Comparison of ENCODE assay signal across 26 cellular contexts in the genomic region with DNA sequence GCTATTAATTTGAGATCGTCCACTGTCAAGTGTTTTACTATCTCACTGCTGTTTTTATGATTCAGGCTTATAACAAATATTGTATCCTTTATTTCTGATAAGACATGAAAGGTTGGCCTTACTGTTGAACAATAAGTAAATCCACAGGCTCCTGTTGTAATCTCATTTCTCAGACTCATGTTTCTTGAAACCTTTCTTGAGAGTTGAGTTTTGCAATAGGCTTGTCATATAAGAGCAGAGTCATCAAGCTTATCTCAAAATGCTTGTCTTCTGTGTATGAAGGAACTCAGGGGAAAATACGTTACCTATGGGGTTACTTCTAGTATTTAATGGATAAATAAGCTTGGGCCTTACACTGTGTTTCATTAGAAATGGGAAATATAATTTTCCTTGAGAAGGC. TPM values are rescaled to one million over a fixed set of nuclear protein-coding genes. Genes with fewer than 3 reads are reported as not detected.
"Had no signal": no experiment of that assay in that cellular context is flagged by ENCODE, and none has a peak within 500 bp of the region (broad histone marks: within the 10 kb centered on the region; RNA-seq: fewer than 3 reads in every experiment).

No MANE protein-coding gene starts in this region.

- H3K36me3 ChIP-seq: colonic mucosa, gastrocnemius medialis, neural progenitor cell, ovary, right atrium auricular region, sigmoid colon had no signal

- H3K9me3 ChIP-seq: colonic mucosa, gastrocnemius medialis, ovary, right atrium auricular region, sigmoid colon, stomach had no signal

- H3K27me3 ChIP-seq: colonic mucosa, ovary, right atrium auricular region had no signal

- H3K27ac ChIP-seq: colonic mucosa, gastrocnemius medialis, neural progenitor cell, ovary, right atrium auricular region, sigmoid colon, stomach had no signal

- DNase-seq: colonic mucosa; dermis blood vessel endothelial cell; gastrocnemius medialis; immature natural killer cell; kidney; left cardiac atrium; left ventricle myocardium superior; mesenchymal stem cell; midbrain; nucleus accumbens; ovary; sigmoid colon; small intestine; stimulated activated CD4-positive, alpha-beta T cell treated with anti-CD3 and anti-CD28 coated beads, Interleukin-12 subunit alpha, Interleukin-12 subunit beta, amount 100 ng/mL, for 4 hours; stimulated activated naive CD4-positive, alpha-beta T cell; stomach; substantia nigra had no signal

- H3K4me1 ChIP-seq: colonic mucosa, gastrocnemius medialis, neural progenitor cell, right atrium auricular region, sigmoid colon, stomach had no signal

- H3K4me3 ChIP-seq: colonic mucosa, gastrocnemius medialis, lung, neural progenitor cell, ovary, right atrium auricular region, sigmoid colon, stomach had no signal

- H3K4me2 ChIP-seq: neural progenitor cell had no signal

- FAIRE-seq: endothelial cell of umbilical vein, kidney, small intestine, urothelium cell line had no signal

- ATAC-seq: gastrocnemius medialis; left cardiac atrium; left ventricle myocardium superior; natural killer cell treated with Interleukin-12 subunit alpha and Interleukin-12 subunit beta and Interleukin-15 and Interleukin-18, amount 100 ng/mL, for 72 hours had no signal

RNA-seq across cellular contexts. Expression of a gene that starts 9.2 kb away (rescaled TPM):
- total RNA-seq: colonic mucosa; dermis blood vessel endothelial cell; endothelial cell of umbilical vein; fibroblast of villous mesenchyme; gastrocnemius medialis; kidney; left cardiac atrium; left ventricle myocardium superior; lung; natural killer cell treated with Interleukin-12 subunit alpha and Interleukin-12 subunit beta and Interleukin-15 and Interleukin-18, amount 100 ng/mL, for 72 hours; ovary; posterior vena cava; right atrium auricular region; sigmoid colon; stomach had no signal
- polyA plus RNA-seq: endothelial cell of umbilical vein, esophagus, immature natural killer cell, lung, sigmoid colon, stomach had no signal
